In the genomic region with DNA sequence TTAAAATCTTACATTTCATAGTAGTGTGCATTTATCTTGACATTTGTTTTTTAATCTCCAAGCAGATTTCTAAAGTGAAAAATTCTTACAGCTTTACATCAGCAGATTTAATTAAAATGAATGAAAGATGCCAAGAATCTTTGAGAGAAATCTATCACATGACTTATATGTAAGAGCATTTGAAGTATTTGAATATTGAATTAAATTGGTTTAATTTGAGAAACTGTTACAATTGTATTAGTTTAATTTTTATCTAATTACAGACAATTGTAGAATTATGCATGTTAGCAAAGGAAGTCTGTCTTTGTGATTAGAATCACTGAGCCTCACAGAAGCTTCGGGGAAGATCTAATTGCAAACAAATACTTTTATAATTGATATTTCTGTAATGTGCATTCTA, we compare ENCODE assay signal across 40 cellular contexts. TPM values are rescaled to one million over a fixed set of nuclear protein-coding genes. Genes with fewer than 3 reads are reported as not detected.
"Had no signal": no experiment of that assay in that cellular context is flagged by ENCODE, and none has a peak within 500 bp of the region (broad histone marks: within the 10 kb centered on the region; RNA-seq: fewer than 3 reads in every experiment).

No MANE protein-coding gene starts in this region.

- H3K4me1 ChIP-seq: adrenal gland, ascending aorta, body of pancreas, breast epithelium had no signal

- H3K27me3 ChIP-seq: adrenal gland, ascending aorta, body of pancreas, brain microvascular endothelial cell, breast epithelium, cardiac muscle cell had no signal

- DNase-seq: activated effector memory CD4-positive, alpha-beta T cell treated with anti-CD3 and anti-CD28 coated beads, Interleukin-2, amount 50 U/mL, for 16 hours; activated effector memory CD4-positive, alpha-beta T cell treated with Interleukin-2 at 50 U/mL for 16 hours; activated gamma-delta T cell; activated gamma-delta T cell treated with Interleukin-2 at 50 U/mL for 16 hours; activated naive CD4-positive, alpha-beta T cell; activated naive CD4-positive, alpha-beta T cell treated with anti-CD3 and anti-CD28 coated beads for 36 hours; activated naive CD4-positive, alpha-beta T cell treated with anti-CD3 and anti-CD28 coated beads, Interleukin-2, amount 10 ng/mL, durations not matched to agents 7 days and 5 days; activated naive CD4-positive, alpha-beta T cell treated with anti-CD3 and anti-CD28 coated beads, Interleukin-2, amount 50 U/mL, for 16 hours; activated naive CD4-positive, alpha-beta T cell treated with Interleukin-2 at 50 U/mL for 16 hours; activated naive CD8-positive, alpha-beta T cell treated with anti-CD3 and anti-CD28 coated beads for 36 hours; activated naive CD8-positive, alpha-beta T cell treated with anti-CD3 and anti-CD28 coated beads, Interleukin-2, amount 10 ng/mL, durations not matched to agents 7 days and 5 days; activated naive CD8-positive, alpha-beta T cell treated with anti-CD3 and anti-CD28 coated beads, Interleukin-2, amount 50 U/mL, for 24 hours; activated T-cell treated with anti-CD3 and anti-CD28 coated beads, Interleukin-2, amount 50 U/mL, for 1 hour; activated T-cell treated with anti-CD3 and anti-CD28 coated beads, Interleukin-2, amount 50 U/mL, for 24 hours; activated T-cell treated with anti-CD3 and anti-CD28 coated beads, Interleukin-2, amount 50 U/mL, for 4 hours; activated T-cell treated with anti-CD3 and anti-CD28 coated beads, Interleukin-2, amount 50 U/mL, for 48 hours; activated T-cell treated with anti-CD3 and anti-CD28 coated beads, Interleukin-2, amount 50 U/mL, for 72 hours; adrenal gland; amniotic stem cell; amygdala; anterior cingulate cortex; aorta; body of pancreas; brain microvascular endothelial cell; caudate nucleus; central memory CD4-positive, alpha-beta T cell; cerebellar nuclear complex had no signal

- H3K9me3 ChIP-seq: ascending aorta, breast epithelium had no signal

- H3K4me3 ChIP-seq: adrenal gland, ascending aorta, body of pancreas, breast epithelium, cardiac muscle cell had no signal

- FAIRE-seq: astrocyte, bronchial epithelial cell had no signal

- H3K27ac ChIP-seq: adrenal gland, ascending aorta, body of pancreas, brain microvascular endothelial cell, breast epithelium, cardiac muscle cell had no signal

- H3K36me3 ChIP-seq: adrenal gland, ascending aorta, brain microvascular endothelial cell, breast epithelium, cardiac muscle cell had no signal

- ATAC-seq: activated naive CD4-positive, alpha-beta T cell treated with anti-CD3 and anti-CD28 coated beads, Interleukin-2, amount 50 U/mL, for 72 hours; activated naive CD8-positive, alpha-beta T cell treated with anti-CD3 and anti-CD28 coated beads, Interleukin-2, amount 50 U/mL, for 24 hours; activated T-cell treated with anti-CD3 and anti-CD28 coated beads, Interleukin-2, amount 50 U/mL, for 4 hours; activated T-cell treated with anti-CD3 and anti-CD28 coated beads, Interleukin-2, amount 50 U/mL, for 72 hours; activated T-helper 17 cell treated with anti-CD3 and anti-CD28 coated beads, Interleukin-2, amount 50 U/mL, for 72 hours; body of pancreas had no signal

RNA-seq across cellular contexts. Expression of gene ASB17, which starts 52.2 kb away (rescaled TPM):
- total RNA-seq: activated naive CD4-positive, alpha-beta T cell treated with anti-CD3 and anti-CD28 coated beads for 36 hours; activated naive CD4-positive, alpha-beta T cell treated with anti-CD3 and anti-CD28 coated beads, Interleukin-2, amount 50 U/mL, for 72 hours; activated naive CD8-positive, alpha-beta T cell treated with anti-CD3 and anti-CD28 coated beads for 36 hours; activated naive CD8-positive, alpha-beta T cell treated with anti-CD3 and anti-CD28 coated beads, Interleukin-2, amount 10 ng/mL, durations not matched to agents 7 days and 5 days; activated T-cell treated with anti-CD3 and anti-CD28 coated beads, Interleukin-2, amount 50 U/mL, for 4 hours; activated T-cell treated with anti-CD3 and anti-CD28 coated beads, Interleukin-2, amount 50 U/mL, for 72 hours; activated T-helper 1 cell treated with anti-CD3 and anti-CD28 coated beads, Interleukin-12 subunit alpha, Interleukin-12 subunit beta, Interleukin-2, Interleukin-4 antibody, amounts not matched to agents 30 ng/mL and 10 ng/mL and 1 ng/mL, durations not matched to agents 14 hours and 24 hours and 36 hours; activated T-helper 17 cell treated with anti-CD3 and anti-CD28 coated beads, Interleukin-2, amount 50 U/mL, for 72 hours; activated T-helper 2 cell treated with anti-CD3 and anti-CD28 coated beads, Interferon-gamma antibody, Interleukin-2, Interleukin-4, amounts not matched to agents 10 μg/mL and 5 μg/mL and 100 μg/mL, durations not matched to agents 14 hours and 24 hours and 36 hours; adrenal gland; aorta; ascending aorta; astrocyte; body of pancreas; breast epithelium; bronchial epithelial cell; cardiac muscle cell; cardiac septum; cerebellum; chondrocyte had no signal
- polyA plus RNA-seq: adipose tissue, adrenal gland, aorta, cardiac muscle cell had no signal
